In genomic region chr20:49245921-49246740, GRCh38 we compare ENCODE assay signal across 9 cellular contexts. TPM values are rescaled to one million over a fixed set of nuclear protein-coding genes. Genes with fewer than 3 reads are reported as not detected.
A peak's percentile ranks its signal among the peaks of the same experiment; 100 is the strongest.
DNase-seq lines count a peak whose midpoint lies in the region; ATAC-seq, FAIRE-seq and TF ChIP-seq lines count a peak whose summit lies in the region.
"Had no signal": no experiment of that assay in that cellular context is flagged by ENCODE, and none has a peak within 500 bp of the region (broad histone marks: within the 10 kb centered on the region; RNA-seq: fewer than 3 reads in every experiment).

No MANE protein-coding gene starts in this region.

- 0% methylated on average over 1 of the region's 3 CpGs for WGBS in right lobe of liver (ENCODE audit: insufficient coverage, low coverage, low lambda C conversion rate, missing lambda C conversion rate)
- 20 to 33% methylated on average over 3 of the region's 3 CpGs for WGBS in upper lobe of left lung, 2 donors

- peak; percentile 45 to 65 (median 58) for TF ChIP-seq CTCF in right lobe of liver (IDR thresholded peaks at IDR 0.05)
- TF ChIP-seq CTCF in upper lobe of left lung (IDR thresholded peaks at IDR 0.05) = peak; percentile 26 to 66 (median 57)

- no peak for TF ChIP-seq EP300 in upper lobe of left lung (IDR thresholded peaks at IDR 0.05)

- DNase-seq in NCI-H2081 (lab: John Stamatoyannopoulos, UW) = peak; percentile 16 to 58
- DNase-seq in NCI-H2081 treated with DMSO at 0.1 percent for 48 hours (lab: John Stamatoyannopoulos, UW) = no peak
- DNase-seq in HS-5 (ENCODE audit: low read depth) = peak; percentile 65
- DNase-seq in RCC 7860 (ENCODE audit: low spot score) = peak; percentile 46
- peak; percentile 32 for DNase-seq in cerebellum (ENCODE audit: low spot score)
- DNase-seq in right lobe of liver = no peak
- no peak for DNase-seq in upper lobe of left lung
- DNase-seq in NCI-H1930 (lab: John Stamatoyannopoulos, UW) = no peak

- ATAC-seq in right lobe of liver = peak; percentile 75 to 84 (median 80)
- peak; percentile 76 to 82 for ATAC-seq in upper lobe of left lung (ENCODE audit: low FRiP score in 2 of 2)

- peaks cover 4 to 93% (median 43%) of the 10 kb centered on the region in 4 donors for H3K36me3 ChIP-seq in right lobe of liver
- H3K36me3 ChIP-seq in upper lobe of left lung = peaks cover 41 to 98% (median 92%) of the 10 kb centered on the region in 4 donors

- H3K9me3 ChIP-seq in right lobe of liver (no peaks in the 10 kb centered on the region), upper lobe of left lung (no peaks in the 10 kb centered on the region)
- H3K9me3 ChIP-seq: BLaER1 treated with 17β-estradiol and CSF1 and Interleukin-3, amounts not matched to agents 10 nM and 100 nM had no signal

- no peaks in the 10 kb centered on the region for H3K27me3 ChIP-seq in right lobe of liver
- no peaks in the 10 kb centered on the region for H3K27me3 ChIP-seq in upper lobe of left lung
- H3K27me3 ChIP-seq: BLaER1 treated with 17β-estradiol and CSF1 and Interleukin-3, amounts not matched to agents 10 nM and 100 nM had no signal

- no peak for FAIRE-seq in RCC 7860 (lab: Jason Lieb, UNC)

- H3K4me1 ChIP-seq in right lobe of liver = no peaks in the 10 kb centered on the region
- peaks cover 11 to 31% (median 24%) of the 10 kb centered on the region in 4 donors for H3K4me1 ChIP-seq in upper lobe of left lung

- intact Hi-C loops in right lobe of liver (cut with DNase I) = no loop called here

- TF ChIP-seq POLR2A in right lobe of liver (IDR thresholded peaks at IDR 0.05) = no peak
- TF ChIP-seq POLR2A in upper lobe of left lung (IDR thresholded peaks at IDR 0.05) = no peak

- H3K4me3 ChIP-seq in right lobe of liver = no peak overlapping the region
- no peak overlapping the region for H3K4me3 ChIP-seq in upper lobe of left lung
- H3K4me3 ChIP-seq: BLaER1 treated with 17β-estradiol and CSF1 and Interleukin-3, amounts not matched to agents 10 nM and 100 nM had no signal

- no peak overlapping the region for H3K27ac ChIP-seq in right lobe of liver
- peak overlapping the region in 2 of 4 donors; percentile 50 to 55 for H3K27ac ChIP-seq in upper lobe of left lung

RNA-seq across cellular contexts. Expression of gene DDX27, which starts 26.9 kb away (rescaled TPM):
- 17.1 TPM for total RNA-seq in cerebellum
- total RNA-seq in right lobe of liver = 10 to 100 TPM in 5 of 6 experiments, 1 to 10 TPM in 1; 7.6 to 15.7 (median 11.6) TPM
- 10 to 100 TPM; 26.7 to 43.0 (median 31.0) TPM for total RNA-seq in upper lobe of left lung

RNA-seq across cellular contexts. Expression of gene ZNFX1, which starts 31.7 kb away (rescaled TPM):
- total RNA-seq in cerebellum (12.8 TPM), right lobe of liver (10 to 100 TPM in 5 of 6 experiments, 1 to 10 TPM in 1; 9.3 to 17.5 (median 13.9) TPM), upper lobe of left lung (10 to 100 TPM; 39.3 to 64.6 (median 42.4) TPM)

RNA-seq across cellular contexts. Expression of gene STAU1, which starts 58.0 kb away (rescaled TPM):
- 36.0 TPM for total RNA-seq in cerebellum
- total RNA-seq in right lobe of liver = 10 to 100 TPM; 53.7 to 96.6 (median 70.4) TPM
- 10 to 100 TPM; 69.1 to 97.7 (median 73.5) TPM for total RNA-seq in upper lobe of left lung

Comparison
In these comparisons a context has a peak if more than half of its experiments do, and no peak if none do; other contexts are left out.
1. DNase-seq: peak in NCI-H2081 (2 of 2), HS-5 (single experiment), RCC 7860 (single experiment) and cerebellum (single experiment); none in NCI-H2081 treated with DMSO at 0.1 percent for 48 hours (single experiment), right lobe of liver (0 of 3), upper lobe of left lung (0 of 2) and NCI-H1930 (0 of 2).